In genomic region chr21:5114468-5114867, GRCh38 we compare ENCODE assay signal across 7 cellular contexts.
DNase-seq lines count a peak whose midpoint lies in the region; ATAC-seq and TF ChIP-seq lines count a peak whose summit lies in the region.
"Not testable (repeated sequence)": the region's sequence is repeated elsewhere in the genome, so short reads cannot be mapped to it uniquely, and the experiment has no call there.

No MANE protein-coding gene starts in this region.

- H3F3A ChIP-seq in GM23338 (replicated peaks; ENCODE audit: low read depth), result not testable (repeated sequence)

- H2AFZ ChIP-seq in GM23338, result not testable (repeated sequence)

- not testable (repeated sequence) for H3K4me1 Mint-ChIP-seq in GM23338, neural crest cell

- H3K9me2 ChIP-seq in GM23338 (ENCODE audit: insufficient read depth), result not testable (repeated sequence)

- not testable (repeated sequence) for H3K27ac ChIP-seq in GM23338 (ENCODE audit: low read depth); RWPE2 (ENCODE audit: poor library complexity, severe bottlenecking); foreskin keratinocyte; right cardiac atrium (ENCODE audit: low read length); spleen

- not testable (repeated sequence) for H3K27me3 Mint-ChIP-seq in GM23338 (ENCODE audit: insufficient read depth, low read depth, poor library complexity); neural crest cell (ENCODE audit: low read depth)

- not testable (repeated sequence) for H3K9me3 Mint-ChIP-seq in GM23338, neural crest cell

- intact Hi-C loops in right cardiac atrium (cut with DNase I); spleen (cut with DNase I; ENCODE audit: low total_unique reads): not testable (repeated sequence)

- no CpG with 5 or more reads among the region's 8 CpGs for WGBS in right cardiac atrium
- no CpG with 5 or more reads among the region's 8 CpGs for WGBS in spleen, 5 donors

- ATAC-seq in GM23338 (peak; percentile 77), RWPE2 (ENCODE audit: low read depth) (peak; percentile 38; the same call in 2 of the 3 replicates), foreskin keratinocyte (peak; percentile 38), right cardiac atrium (peak; percentile 46 to 66)

- H3K4me3 Mint-ChIP-seq in GM23338, neural crest cell: not testable (repeated sequence)

- not testable (repeated sequence) for TF ChIP-seq CTCF in GM23338 (conservative IDR thresholded peaks at IDR 0.05; ENCODE audit: low read depth in 2 of 2); RWPE2 (IDR thresholded peaks at IDR 0.05; ENCODE audit: poor library complexity, severe bottlenecking); foreskin keratinocyte (conservative IDR thresholded peaks at IDR 0.05)
- TF ChIP-seq CTCF in neural crest cell (conservative IDR thresholded peaks at IDR 0.05) (peak; percentile 27), spleen (IDR thresholded peaks at IDR 0.05 in 8 of 11, conservative IDR thresholded peaks at IDR 0.05 in 3 of 11) (peak in 1 of 11 experiments; percentile 28)

- H3K9me3 ChIP-seq in RWPE2 (ENCODE audit: severe bottlenecking); right cardiac atrium (ENCODE audit: control insufficient read depth, low read length); spleen: not testable (repeated sequence)

- H3K4me3 ChIP-seq in GM23338; RWPE2 (ENCODE audit: severe bottlenecking); right cardiac atrium (ENCODE audit: low read length); spleen: not testable (repeated sequence)

- not testable (repeated sequence) for H3K79me2 ChIP-seq in GM23338 (replicated peaks; ENCODE audit: insufficient read depth)

- not testable (repeated sequence) for H4K20me1 ChIP-seq in GM23338 (replicated peaks; ENCODE audit: insufficient read depth)

- H3K36me3 Mint-ChIP-seq in GM23338 (ENCODE audit: low read depth); neural crest cell (ENCODE audit: low read depth): not testable (repeated sequence)

- H3K27ac Mint-ChIP-seq in GM23338; neural crest cell (ENCODE audit: unreplicated experiment): not testable (repeated sequence)

- not testable (repeated sequence) for H3K4me1 ChIP-seq in GM23338 (ENCODE audit: insufficient read depth); RWPE2 (ENCODE audit: insufficient read depth, poor library complexity, severe bottlenecking); foreskin keratinocyte; right cardiac atrium (ENCODE audit: control insufficient read depth, insufficient read depth, low read length)
- H3K4me1 ChIP-seq in spleen, result peaks cover 0 to 18% (median 6%) of the 10 kb centered on the region in 6 donors

- TF ChIP-seq POLR2A in spleen (IDR thresholded peaks at IDR 0.05), result not testable (repeated sequence)

- H3K27me3 ChIP-seq in GM23338 (ENCODE audit: insufficient read depth); RWPE2 (ENCODE audit: insufficient read depth, poor library complexity, severe bottlenecking); foreskin keratinocyte; right cardiac atrium (ENCODE audit: control insufficient read depth, insufficient read depth); spleen (replicated peaks in 1 of 7): not testable (repeated sequence)

- not testable (repeated sequence) for H3K4me2 ChIP-seq in GM23338

- DNase-seq in GM23338 (ENCODE audit: low spot score); RWPE2 (ENCODE audit: low spot score); foreskin keratinocyte; right cardiac atrium; neural crest cell (ENCODE audit: low read depth, low spot score): not testable (repeated sequence)
- DNase-seq in activated effector memory CD4-positive, alpha-beta T cell treated with anti-CD3 and anti-CD28 coated beads, Interleukin-2, amount 50 U/mL, for 16 hours, result peak; percentile 36
- DNase-seq in spleen, result peak; percentile 58

- not testable (repeated sequence) for H3K36me3 ChIP-seq in GM23338 (ENCODE audit: insufficient read depth); RWPE2 (ENCODE audit: low read depth); spleen
